1 cellular context compared by ENCODE assay signal in the genomic region with DNA sequence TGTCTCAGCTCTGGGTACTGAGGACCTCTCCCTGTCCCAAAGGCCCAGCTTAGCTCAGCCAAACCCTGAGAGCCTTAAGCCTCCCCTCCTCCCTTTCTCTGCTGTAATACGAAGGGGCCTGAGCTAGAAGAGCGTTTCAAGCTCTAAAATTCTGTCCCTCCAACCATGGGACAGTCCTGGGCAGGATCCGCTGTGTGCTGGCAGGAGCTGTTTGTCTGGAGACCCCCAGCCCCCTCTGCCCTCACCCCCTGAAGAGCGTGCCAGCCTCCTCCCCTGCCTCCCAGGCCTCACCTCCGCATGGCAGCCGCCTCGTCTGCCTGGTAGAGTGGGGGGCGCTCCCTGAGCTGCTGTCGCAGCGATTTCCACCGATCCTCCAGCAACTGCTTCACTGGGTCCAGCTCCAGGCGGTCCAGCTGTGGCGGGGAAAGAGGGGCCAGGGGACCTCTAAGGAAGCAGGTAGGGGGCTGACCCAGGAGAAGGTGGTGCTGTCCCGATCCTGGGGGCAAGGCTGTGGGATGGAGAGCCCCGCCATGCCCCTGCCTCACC.
TF ChIP-seq lines count a peak whose summit lies in the region.

No MANE protein-coding gene starts in this region.

TF ChIP-seq in K562, 482 proteins besides CTCF, POLR2A, EP300 and RAD21:
- TF ChIP-seq MAZ (CRISPR knock-in tag; conservative IDR thresholded peaks at IDR 0.05 in 1 of 2, IDR thresholded peaks at IDR 0.05 in 1 of 2) (0 out of 4 replicates have a peak, but pooled peaks of 1 of the 2 experiments have one; percentile 2), TEAD1 (CRISPR knock-in tag; IDR thresholded peaks at IDR 0.05) (0 out of 4 replicates have a peak, but pooled peaks of 1 of the 2 experiments have one; percentile 1), FOXJ2 (tag; IDR thresholded peaks at IDR 0.05) (no peak), ATF7 (IDR thresholded peaks at IDR 0.05) (0 out of 2 replicates have a peak, but pooled peaks have one; percentile 2), CBFA2T3 (IDR thresholded peaks at IDR 0.05) (no peak), CBX8 (IDR thresholded peaks at IDR 0.05; ENCODE audit: borderline replicate concordance, extremely low read depth, low read depth, low read length, poor library complexity, severe bottlenecking) (no peak), PTTG1 (tag; IDR thresholded peaks at IDR 0.05; ENCODE audit: low read depth) (no peak)
- TF ChIP-seq, protein P1, sequence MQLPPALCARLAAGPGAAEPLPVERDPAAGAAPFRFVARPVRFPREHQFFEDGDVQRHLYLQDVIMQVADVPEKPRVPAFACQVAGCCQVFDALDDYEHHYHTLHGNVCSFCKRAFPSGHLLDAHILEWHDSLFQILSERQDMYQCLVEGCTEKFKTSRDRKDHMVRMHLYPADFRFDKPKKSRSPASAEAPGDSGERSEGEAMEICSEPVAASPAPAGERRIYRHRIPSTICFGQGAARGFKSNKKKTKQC (CRISPR knock-in tag; IDR thresholded peaks at IDR 0.05): 0 out of 2 replicates have a peak, but pooled peaks have one; percentile 15
